ENCODE assay signal across 8 cellular contexts in the genomic region with DNA sequence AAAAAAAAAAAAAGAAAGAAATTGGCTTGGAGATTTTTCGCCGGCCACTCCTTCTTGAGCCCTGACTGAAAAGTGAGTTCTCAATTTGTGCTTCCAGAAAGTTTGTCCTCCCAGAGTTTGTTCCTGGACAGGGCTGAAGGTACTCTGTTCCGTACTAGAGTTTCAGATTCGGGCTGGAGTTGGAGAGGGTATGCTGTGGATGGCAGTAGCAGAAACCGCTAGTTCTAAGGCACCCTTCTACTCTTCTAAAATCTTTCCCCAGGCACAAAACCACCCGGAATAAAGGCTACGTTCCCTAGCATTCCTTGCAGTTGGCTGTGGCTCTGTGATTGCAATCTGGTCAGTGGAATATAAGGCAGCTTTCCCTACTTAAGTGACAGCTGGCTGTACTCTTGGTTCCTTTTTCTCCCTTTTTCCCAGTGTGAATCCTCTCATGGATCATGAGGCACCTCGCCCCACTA. TPM values are rescaled to one million over a fixed set of nuclear protein-coding genes. Genes with fewer than 3 reads are reported as not detected.
DNase-seq lines count a peak whose midpoint lies in the region; TF ChIP-seq lines count a peak whose summit lies in the region.

No MANE protein-coding gene starts in this region.

- peak overlapping the region; percentile 74 for H3K4me3 Mint-ChIP-seq in Calu3 (ENCODE audit: low read depth, unreplicated experiment)

- H3K4me1 ChIP-seq in thyroid gland = peaks cover 0 to 15% of the 10 kb centered on the region in 2 donors

- H3K27ac Mint-ChIP-seq in Calu3 (ENCODE audit: unreplicated experiment) = no peak overlapping the region

- H3K27me3 ChIP-seq in thyroid gland = no peaks in the 10 kb centered on the region

- no peak for TF ChIP-seq POLR2A in thyroid gland (IDR thresholded peaks at IDR 0.05)

- DNase-seq in Calu3 (no peak), LHCN-M2 (ENCODE audit: low read depth) (peak; percentile 51), astrocyte of the hippocampus (ENCODE audit: low read depth, low spot score) (peak; percentile 32), left kidney (ENCODE audit: low read depth, low spot score) (peak; percentile 19), thyroid gland (no peak), foreskin melanocyte (no peak), GM20000 (ENCODE audit: low spot score) (no peak)
- no peak for DNase-seq in stimulated activated naive CD4-positive, alpha-beta T cell treated with Interleukin-2 at 50 U/mL for 16 hours (lab: John Stamatoyannopoulos, UW)

- H3K27ac ChIP-seq in thyroid gland = peak overlapping the region in 1 of 3 donors; percentile 59

- peaks cover 19% of the 10 kb centered on the region for H3K36me3 Mint-ChIP-seq in Calu3 (ENCODE audit: insufficient read depth, unreplicated experiment)

- no peaks in the 10 kb centered on the region for H3K27me3 Mint-ChIP-seq in Calu3 (ENCODE audit: unreplicated experiment)

- H3K36me3 ChIP-seq in thyroid gland = no peaks in the 10 kb centered on the region

- CTCF ChIA-PET in Calu3 (lab: Charles Lee) = interaction anchor here (1.6 to 1.7 kb wide), 2 partner anchors 13 to 15 kb away, joined by 5 to 6 read pairs; no protein-coding TSS in a partner anchor

- H3K9me3 Mint-ChIP-seq in Calu3 (ENCODE audit: low read depth, unreplicated experiment) = no peaks in the 10 kb centered on the region

- WGBS in thyroid gland, 2 donors = 46 to 52% methylated on average over 8 of the region's 8 CpGs

- peaks cover 28% of the 10 kb centered on the region for H3K4me1 Mint-ChIP-seq in Calu3 (ENCODE audit: low read depth, unreplicated experiment)

- TF ChIP-seq CTCF in Calu3 (IDR thresholded peaks at IDR 0.05; ENCODE audit: unreplicated experiment) = no peak
- TF ChIP-seq CTCF in thyroid gland (IDR thresholded peaks at IDR 0.05) = no peak
- TF ChIP-seq CTCF in GM20000 (IDR thresholded peaks at IDR 0.05; ENCODE audit: extremely low read depth, missing control alignments) = no peak

- peak overlapping the region in 2 of 3 donors; percentile 59 to 70 for H3K4me3 ChIP-seq in thyroid gland (replicated peaks in 1 of 3)

- BruUV-seq in Calu3 (replicated peaks; lab: Mats Ljungman, UMichigan) = no TSS peak

- H3K9me3 ChIP-seq in thyroid gland = no peaks in the 10 kb centered on the region

- intact Hi-C loops in Calu3 (cut with micrococcal nuclease; ENCODE audit: unreplicated experiment) (no loop called here), thyroid gland (cut with DNase I) (no loop called here)

RNA-seq across cellular contexts. Expression of a gene that starts 0.7 kb away (rescaled TPM):
- total RNA-seq in Calu3 (2022) (8.9 and 13.1 TPM in 2 replicates), LHCN-M2 (2014; rRNA removed) (20.6 and 23.2 TPM in 2 replicates), thyroid gland (10 to 100 TPM; 12.3 to 26.2 (median 19.9) TPM)
- 8.5 TPM for polyA plus RNA-seq in LHCN-M2 (2012)

Comparison
In these comparisons a context has a peak if more than half of its experiments do, and no peak if none do; other contexts are left out.
1. DNase-seq: peak in LHCN-M2 (single experiment), astrocyte of the hippocampus (single experiment) and left kidney (single experiment); none in Calu3 (single experiment), thyroid gland (0 of 2), stimulated activated naive CD4-positive, alpha-beta T cell treated with Interleukin-2 at 50 U/mL for 16 hours (single experiment), foreskin melanocyte (single experiment) and GM20000 (single experiment).